Comparison of ENCODE assay signal across 9 cellular contexts in genomic region chr16:26360867-26361266, GRCh38.
"Had no signal": no experiment of that assay in that cellular context is flagged by ENCODE, and none has a peak within 500 bp of the region (broad histone marks: within the 10 kb centered on the region; RNA-seq: fewer than 3 reads in every experiment).

No MANE protein-coding gene starts in this region.

- FAIRE-seq: HepG2, HTR-8/SVneo, K562 had no signal

- H3K4me3 Mint-ChIP-seq: IgD-negative memory B cell had no signal

- H3K36me3 Mint-ChIP-seq: IgD-negative memory B cell had no signal

- DNase-seq: IMR-90, KBM-7, KG1 had no signal

- H3K4me3 ChIP-seq: K562 had no signal

- ATAC-seq: HepG2, K562 had no signal

- H3K4me2 ChIP-seq: KMS-11 had no signal

- H3K27ac Mint-ChIP-seq: IgD-negative memory B cell had no signal

- H3K27ac ChIP-seq: HL-60, KMS-11 had no signal
